1 cellular context compared by ENCODE assay signal in the genomic region with DNA sequence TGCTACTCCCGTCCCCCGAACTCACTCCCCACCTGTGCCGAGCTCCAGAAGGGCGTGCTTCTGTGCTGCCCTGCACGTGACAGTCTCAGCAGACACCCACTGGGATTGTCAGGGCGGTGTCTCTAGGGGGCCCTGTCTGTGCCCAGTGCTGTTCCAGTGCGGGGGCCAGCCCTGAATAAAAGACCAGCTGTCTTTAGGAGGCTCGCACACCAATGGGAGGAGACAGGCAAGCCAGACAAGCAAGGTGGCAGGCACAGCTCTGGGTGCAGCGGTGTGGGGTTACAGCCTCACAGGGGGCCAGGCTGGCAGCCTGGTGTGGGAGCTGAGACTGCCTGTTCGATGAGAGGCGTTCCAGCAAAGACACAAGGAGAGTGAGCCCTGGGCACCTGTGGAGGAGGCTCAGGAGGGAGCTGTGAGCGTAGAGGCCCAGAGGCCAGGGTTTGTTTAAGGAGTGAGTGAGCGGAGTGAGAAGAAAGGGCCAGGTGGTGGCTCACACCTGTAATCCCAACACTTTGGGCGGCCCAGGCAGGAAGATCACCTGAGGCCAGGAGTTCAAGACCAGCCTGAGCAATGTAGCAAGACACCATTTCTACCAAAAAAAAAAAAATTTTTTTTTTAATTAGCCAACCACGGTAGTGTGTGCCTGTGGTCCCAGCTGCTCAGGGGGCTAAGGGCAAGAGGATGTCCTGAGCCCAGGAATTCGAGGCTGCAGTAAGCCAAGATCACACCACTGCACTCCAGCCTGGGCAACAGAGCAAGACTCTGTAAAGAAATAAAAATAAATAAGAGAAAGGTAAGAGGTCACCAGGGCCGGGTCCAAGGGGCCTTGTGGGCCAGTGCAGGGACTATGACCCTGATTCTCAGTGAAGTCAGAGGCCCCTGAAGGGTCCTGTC.
TF ChIP-seq lines count a peak whose summit lies in the region.

No MANE protein-coding gene starts in this region.

TF ChIP-seq in HEK293, 187 proteins besides CTCF, POLR2A, EP300 and RAD21 (continued from another document):
- TF ChIP-seq, protein P1, sequence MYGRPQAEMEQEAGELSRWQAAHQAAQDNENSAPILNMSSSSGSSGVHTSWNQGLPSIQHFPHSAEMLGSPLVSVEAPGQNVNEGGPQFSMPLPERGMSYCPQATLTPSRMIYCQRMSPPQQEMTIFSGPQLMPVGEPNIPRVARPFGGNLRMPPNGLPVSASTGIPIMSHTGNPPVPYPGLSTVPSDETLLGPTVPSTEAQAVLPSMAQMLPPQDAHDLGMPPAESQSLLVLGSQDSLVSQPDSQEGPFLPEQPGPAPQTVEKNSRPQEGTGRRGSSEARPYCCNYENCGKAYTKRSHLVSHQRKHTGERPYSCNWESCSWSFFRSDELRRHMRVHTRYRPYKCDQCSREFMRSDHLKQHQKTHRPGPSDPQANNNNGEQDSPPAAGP (tag by site-specific recombination; IDR thresholded peaks at IDR 0.05), result peak; percentile 88
- TF ChIP-seq GLIS2 (tag by site-specific recombination; IDR thresholded peaks at IDR 0.05) (peak; percentile 61), MZF1 (tag by site-specific recombination; IDR thresholded peaks at IDR 0.05; ENCODE audit: borderline replicate concordance) (no peak), GLIS1 (tag by site-specific recombination; IDR thresholded peaks at IDR 0.05) (peak; percentile 67), SCRT1 (tag by site-specific recombination; IDR thresholded peaks at IDR 0.05; ENCODE audit: borderline replicate concordance) (peak; percentile 92)
- TF ChIP-seq, protein P2, sequence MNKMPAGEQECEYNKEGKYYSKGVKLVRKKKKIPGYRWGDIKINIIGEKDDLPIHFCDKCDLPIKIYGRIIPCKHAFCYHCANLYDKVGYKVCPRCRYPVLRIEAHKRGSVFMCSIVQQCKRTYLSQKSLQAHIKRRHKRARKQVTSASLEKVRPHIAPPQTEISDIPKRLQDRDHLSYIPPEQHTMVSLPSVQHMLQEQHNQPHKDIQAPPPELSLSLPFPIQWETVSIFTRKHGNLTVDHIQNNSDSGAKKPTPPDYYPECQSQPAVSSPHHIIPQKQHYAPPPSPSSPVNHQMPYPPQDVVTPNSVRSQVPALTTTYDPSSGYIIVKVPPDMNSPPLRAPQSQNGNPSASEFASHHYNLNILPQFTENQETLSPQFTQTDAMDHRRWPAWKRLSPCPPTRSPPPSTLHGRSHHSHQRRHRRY (tag by site-specific recombination; IDR thresholded peaks at IDR 0.05), result no peak
TF ChIP-seq in HEK293: peak in this region for 11.
